In the genomic region with DNA sequence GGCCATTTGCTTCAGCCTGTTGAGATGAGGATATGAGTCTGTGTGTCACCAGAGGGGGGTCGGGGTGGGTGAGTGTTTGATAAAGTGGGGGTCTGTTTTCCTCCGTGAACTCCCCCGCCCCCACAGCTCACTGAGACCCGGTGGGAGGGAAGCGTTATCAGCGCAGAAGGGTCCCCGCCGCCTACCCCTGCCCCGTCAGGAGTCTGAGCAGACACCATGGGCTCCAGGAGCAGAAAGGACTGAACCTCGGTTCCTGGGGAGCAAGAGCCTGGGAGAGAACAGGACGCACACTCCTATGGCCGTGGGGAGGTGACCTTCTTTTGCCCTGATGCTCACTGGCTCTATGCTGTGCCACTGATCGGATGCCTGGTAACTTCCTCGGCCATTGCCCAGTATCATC, we compare ENCODE assay signal across 11 cellular contexts.
"Had no signal": no experiment of that assay in that cellular context is flagged by ENCODE, and none has a peak within 500 bp of the region (broad histone marks: within the 10 kb centered on the region; RNA-seq: fewer than 3 reads in every experiment).

No MANE protein-coding gene starts in this region.

- H3K4me1 ChIP-seq: right lobe of liver had no signal

- H3K9me3 ChIP-seq: esophagus squamous epithelium, ovary, right lobe of liver had no signal

- DNase-seq: activated CD4-positive, alpha-beta T cell treated with anti-CD3 and anti-CD28 coated beads for 36 hours; activated CD4-positive, alpha-beta T cell treated with anti-CD3 and anti-CD28 coated beads, Interleukin-2, amount 50 U/mL, for 48 hours; amygdala; effector memory CD8-positive, alpha-beta T cell; esophagus squamous epithelium; immature natural killer cell; ovary; stimulated activated naive B cell treated with anti-CD40 and anti-IgM and Interleukin-4, amounts not matched to agents 10 μg/mL and 1 μg/mL and 100 μg/mL, for 72 hours; SW 1271; T-helper 2 cell had no signal

- H3K4me3 ChIP-seq: esophagus squamous epithelium, ovary, right lobe of liver had no signal

- H3K36me3 ChIP-seq: esophagus squamous epithelium, ovary, right lobe of liver had no signal

- ATAC-seq: activated CD4-positive, alpha-beta T cell treated with anti-CD3 and anti-CD28 coated beads for 36 hours; effector memory CD8-positive, alpha-beta T cell; right lobe of liver; stimulated activated naive B cell treated with anti-CD40 and anti-IgM and Interleukin-4, amounts not matched to agents 10 μg/mL and 1 μg/mL and 100 μg/mL, for 72 hours had no signal

- H3K27ac ChIP-seq: esophagus squamous epithelium, ovary, right lobe of liver had no signal

- H3K27me3 ChIP-seq: ovary, right lobe of liver had no signal
